8 cellular contexts compared by ENCODE assay signal in genomic region chr1:158124999-158125398, GRCh38. TPM values are rescaled to one million over a fixed set of nuclear protein-coding genes. Genes with fewer than 3 reads are reported as not detected.
DNase-seq lines count a peak whose midpoint lies in the region; ATAC-seq and TF ChIP-seq lines count a peak whose summit lies in the region.

No MANE protein-coding gene starts in this region.

- no peaks in the 10 kb centered on the region for H3K9me3 ChIP-seq in tibial artery

- H3K4me3 ChIP-seq in fibroblast of villous mesenchyme (ENCODE audit: low read depth, low read length) (no peak overlapping the region), tibial artery (no peak overlapping the region)

- H3K27ac ChIP-seq in RWPE1: peak overlapping the region; percentile 23; the same call in 1 of the 2 replicates
- H3K27ac ChIP-seq in tibial artery: no peak overlapping the region

- CTCF ChIA-PET in RWPE1 (lab: Yijun Ruan, JAX): interaction anchor here (0.6 to 3.6 kb wide), 17 partner anchors 8 to 609 kb away, joined by 3 to 40 read pairs (median 5); partner anchors contain the start of gene KIRREL1

- H3K4me1 ChIP-seq in tibial artery: peaks cover 0 to 3% (median 0%) of the 10 kb centered on the region in 4 donors

- TF ChIP-seq CTCF in RWPE1 (conservative IDR thresholded peaks at IDR 0.05; ENCODE audit: low read depth) (peak; percentile 90), fibroblast of villous mesenchyme (IDR thresholded peaks at IDR 0.05; ENCODE audit: insufficient read depth, low read depth, low read length) (peak; percentile 97), tibial artery (IDR thresholded peaks at IDR 0.05) (peak; percentile 85 to 98)

- POLR2A ChIA-PET in RWPE1 (lab: Yijun Ruan, JAX; ENCODE audit: low non-redundant PET): no interaction called here

- peaks cover 0 to 5% of the 10 kb centered on the region in 2 donors for H3K27me3 ChIP-seq in tibial artery

- intact Hi-C loops in tibial artery (cut with DNase I; ENCODE audit: low total_unique reads): no loop called here

- peak; percentile 79 for ATAC-seq in GM21619 (IDR thresholded peaks at IDR 0.05; ENCODE audit: unreplicated experiment)

- H3K36me3 ChIP-seq in tibial artery: no peaks in the 10 kb centered on the region

- DNase-seq in DMS153 (lab: John Stamatoyannopoulos, UW) (peak; percentile 70), LoVo (ENCODE audit: low spot score) (peak; percentile 85), RWPE1 (ENCODE audit: low spot score) (peak; percentile 87), fibroblast of villous mesenchyme (ENCODE audit: low read depth) (peak; percentile 94), nucleus accumbens (lab: John Stamatoyannopoulos, UW) (peak in 49 of 56 donors; percentile 3 to 89 (median 51)), tibial artery (peak; percentile 92 to 95)
- peak; percentile 26 to 32 for DNase-seq in activated T-helper 1 cell treated with anti-CD3 and anti-CD28 coated beads, Interleukin-2, amount 50 U/mL, for 16 hours (ENCODE audit: low read depth in 1 of 2, low spot score in 1 of 2)

RNA-seq across cellular contexts. Expression of gene CD1D, which starts 55.7 kb away (rescaled TPM):
- under 0.01 TPM in 2 replicates for total RNA-seq in fibroblast of villous mesenchyme

Comparison
In these comparisons a context has a peak if more than half of its experiments do, and no peak if none do; other contexts are left out.
1. DNase-seq: peak in every context shown above with its lines; median percentile 94 in fibroblast of villous mesenchyme; 94 in tibial artery; 87 in RWPE1; 85 in LoVo; 70 in DMS153; 51 in nucleus accumbens; 29 in activated T-helper 1 cell treated with anti-CD3 and anti-CD28 coated beads, Interleukin-2, amount 50 U/mL, for 16 hours.